In the genomic region with DNA sequence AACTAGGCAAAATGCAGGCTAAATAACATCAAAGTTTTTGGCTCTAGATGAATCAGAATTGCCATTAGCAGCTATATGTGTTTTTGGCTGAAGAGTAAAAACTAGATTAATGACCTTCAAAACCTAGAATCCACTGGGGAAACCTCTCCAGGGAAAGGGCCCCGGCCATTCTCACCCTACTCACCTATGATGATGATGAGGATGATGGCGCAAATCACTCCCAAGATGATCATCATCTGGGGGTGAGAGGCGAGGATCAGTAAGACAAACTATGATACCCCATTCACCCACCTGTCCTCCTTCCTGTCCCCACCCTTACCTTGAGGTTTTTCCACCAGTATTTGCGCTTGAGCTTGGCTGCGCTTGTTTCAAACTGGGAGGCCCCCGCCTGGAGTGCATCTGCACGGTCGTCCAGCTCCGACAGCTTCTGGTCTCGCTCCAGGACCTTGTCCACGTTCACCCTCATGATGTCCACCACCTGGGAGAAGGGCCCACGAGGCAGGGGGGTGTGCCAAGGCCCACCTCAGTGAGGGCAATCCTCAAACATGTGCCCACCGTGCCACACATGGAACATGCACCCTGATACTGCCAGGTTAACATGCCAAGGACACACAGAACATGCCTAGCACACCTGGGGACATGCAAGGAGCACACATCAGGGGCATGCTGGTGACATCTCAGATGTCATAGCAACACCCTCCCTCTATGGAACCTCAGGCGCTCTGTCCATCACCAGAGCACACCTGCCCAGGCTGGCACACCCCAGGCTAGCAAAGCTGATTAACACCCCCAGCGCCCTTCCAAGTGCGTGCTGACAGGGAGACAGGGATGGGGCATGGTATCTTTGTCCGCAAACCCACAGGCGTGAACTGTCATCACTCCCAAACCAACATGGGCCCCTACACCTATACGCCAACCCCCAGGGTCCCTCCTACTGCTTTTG, we compare ENCODE assay signal across 6 cellular contexts. TPM values are rescaled to one million over a fixed set of nuclear protein-coding genes. Genes with fewer than 3 reads are reported as not detected.
A peak's percentile ranks its signal among the peaks of the same experiment; 100 is the strongest.
DNase-seq lines count a peak whose midpoint lies in the region; ATAC-seq lines count a peak whose summit lies in the region.

No MANE protein-coding gene starts in this region.

- peaks cover 16% of the 10 kb centered on the region for H3K79me1 ChIP-seq in mesenchymal stem cell (replicated peaks; ENCODE audit: low read length, poor library complexity, severe bottlenecking)

- H3K27me3 ChIP-seq in CD8-positive, alpha-beta memory T cell (ENCODE audit: insufficient read depth, low read length, poor library complexity, severe bottlenecking) = no peaks in the 10 kb centered on the region
- H3K27me3 ChIP-seq in mesenchymal stem cell (ENCODE audit: control insufficient read depth in 1 of 2, insufficient read depth in 1 of 2, low read length in 2 of 2) = no peaks in the 10 kb centered on the region

- H2BK12ac ChIP-seq in mesenchymal stem cell (ENCODE audit: low read length in 2 of 2) = no peak overlapping the region

- peak overlapping the region; percentile 63 for H3K4me2 ChIP-seq in mesenchymal stem cell (ENCODE audit: low read length, poor library complexity, severe bottlenecking)

- no peak overlapping the region for H4K91ac ChIP-seq in mesenchymal stem cell (ENCODE audit: low read length)

- peak overlapping the region; percentile 85 to 95 (median 91) for H3K4me3 Mint-ChIP-seq in CD8-positive, alpha-beta memory T cell
- peak overlapping the region; percentile 94 for H3K4me3 Mint-ChIP-seq in activated T-helper 17 cell treated with anti-CD3 and anti-CD28 coated beads, Interleukin-2, amount 50 U/mL, for 72 hours

- H3K14ac ChIP-seq in mesenchymal stem cell (ENCODE audit: low read length in 2 of 2) = peak overlapping the region in 1 of 2 experiments; percentile 99

- peak overlapping the region; percentile 96 for H3K4me3 ChIP-seq in CD8-positive, alpha-beta memory T cell (ENCODE audit: low read length)
- H3K4me3 ChIP-seq in mesenchymal stem cell (ENCODE audit: insufficient read depth in 1 of 2, low read depth in 1 of 2, low read length in 2 of 2) = peak overlapping the region; percentile 80 to 95

- no peak overlapping the region for H4K8ac ChIP-seq in mesenchymal stem cell (ENCODE audit: low read length)

- no peaks in the 10 kb centered on the region for H3K9me3 ChIP-seq in CD8-positive, alpha-beta memory T cell (ENCODE audit: low read length)
- H3K9me3 ChIP-seq in mesenchymal stem cell (ENCODE audit: control insufficient read depth, low read length) = no peaks in the 10 kb centered on the region

- no peak overlapping the region for H3K4ac ChIP-seq in mesenchymal stem cell (ENCODE audit: low read depth in 1 of 2, low read length in 2 of 2)

- H2BK15ac ChIP-seq in mesenchymal stem cell (ENCODE audit: low read depth, poor library complexity, severe bottlenecking) = no peak overlapping the region

- H3K9me3 Mint-ChIP-seq in CD8-positive, alpha-beta memory T cell = no peaks in the 10 kb centered on the region
- no peaks in the 10 kb centered on the region for H3K9me3 Mint-ChIP-seq in activated T-helper 17 cell treated with anti-CD3 and anti-CD28 coated beads, Interleukin-2, amount 50 U/mL, for 72 hours

- 85% methylated on average over 17 of the region's 19 CpGs for WGBS in mesenchymal stem cell

- DNase-seq in CD8-positive, alpha-beta memory T cell = peak in 2 of 5 donors; percentile 37 to 46
- DNase-seq in mesenchymal stem cell (no peak), iPS-NIHi11 (ENCODE audit: low spot score) (no peak), NCI-H1048 (lab: John Stamatoyannopoulos, UW) (no peak)

- no peak overlapping the region for H2AFZ ChIP-seq in mesenchymal stem cell (ENCODE audit: low read depth, low read length)

- H2AK5ac ChIP-seq in mesenchymal stem cell (ENCODE audit: low read length, severe bottlenecking) = no peak overlapping the region

- no peak for ATAC-seq in activated T-helper 17 cell treated with anti-CD3 and anti-CD28 coated beads, Interleukin-2, amount 50 U/mL, for 72 hours (replicated peaks)
- no peak for ATAC-seq in HG03280 (IDR thresholded peaks at IDR 0.05; ENCODE audit: unreplicated experiment)

- peaks cover 5 to 42% (median 13%) of the 10 kb centered on the region in 3 donors for H3K36me3 Mint-ChIP-seq in CD8-positive, alpha-beta memory T cell
- H3K36me3 Mint-ChIP-seq in activated T-helper 17 cell treated with anti-CD3 and anti-CD28 coated beads, Interleukin-2, amount 50 U/mL, for 72 hours (ENCODE audit: low read depth) = peaks cover 51% of the 10 kb centered on the region

- H3K18ac ChIP-seq in mesenchymal stem cell (ENCODE audit: low read depth in 1 of 2, low read length in 2 of 2) = no peak overlapping the region

- peaks cover 30% of the 10 kb centered on the region for H3K36me3 ChIP-seq in CD8-positive, alpha-beta memory T cell (ENCODE audit: insufficient read depth, low read length)
- peaks cover 20 to 24% of the 10 kb centered on the region in 2 experiments for H3K36me3 ChIP-seq in mesenchymal stem cell (ENCODE audit: control insufficient read depth in 1 of 2, insufficient read depth in 2 of 2, low read depth in 1 of 2, low read length in 2 of 2)

- CTCF ChIA-PET in CD8-positive, alpha-beta memory T cell (lab: Charles Lee) = interaction anchor here (0.9 to 3.9 kb wide), 8 partner anchors 11 to 61 kb away, joined by 3 to 19 read pairs (median 3); no protein-coding TSS in a partner anchor

- H3K9ac ChIP-seq in mesenchymal stem cell (ENCODE audit: low read length) = peak overlapping the region; percentile 99

- peak overlapping the region; percentile 98 for H3K27ac ChIP-seq in CD8-positive, alpha-beta memory T cell (ENCODE audit: low read depth, low read length)
- no peak overlapping the region for H3K27ac ChIP-seq in mesenchymal stem cell (ENCODE audit: low read length, poor library complexity, severe bottlenecking)

- POLR2A ChIA-PET in CD8-positive, alpha-beta memory T cell (lab: Charles Lee) = interaction anchor here (0.6 to 3.2 kb wide), 5 partner anchors 10 to 43 kb away, joined by 3 to 46 read pairs (median 9); partner anchors contain the start of gene PER1

- H2BK5ac ChIP-seq in mesenchymal stem cell (ENCODE audit: low read depth, low read length, poor library complexity, severe bottlenecking) = no peak overlapping the region

- H3K27me3 Mint-ChIP-seq in CD8-positive, alpha-beta memory T cell = peaks cover 0 to 3% of the 10 kb centered on the region in 2 donors
- H3K27me3 Mint-ChIP-seq in activated T-helper 17 cell treated with anti-CD3 and anti-CD28 coated beads, Interleukin-2, amount 50 U/mL, for 72 hours = no peaks in the 10 kb centered on the region

- H3K4me1 Mint-ChIP-seq in CD8-positive, alpha-beta memory T cell = peaks cover 54 to 64% (median 56%) of the 10 kb centered on the region in 3 donors
- H3K4me1 Mint-ChIP-seq in activated T-helper 17 cell treated with anti-CD3 and anti-CD28 coated beads, Interleukin-2, amount 50 U/mL, for 72 hours = peaks cover 31% of the 10 kb centered on the region

- no peak overlapping the region for H2BK120ac ChIP-seq in mesenchymal stem cell (ENCODE audit: low read depth, low read length)

- H3K4me1 ChIP-seq in CD8-positive, alpha-beta memory T cell (ENCODE audit: insufficient read depth, low read length) = peaks cover 66% of the 10 kb centered on the region
- peaks cover 31% of the 10 kb centered on the region for H3K4me1 ChIP-seq in mesenchymal stem cell (ENCODE audit: control insufficient read depth, insufficient read depth, low read depth, low read length)

- H3K23ac ChIP-seq in mesenchymal stem cell (ENCODE audit: low read length in 2 of 2) = peak overlapping the region in 1 of 2 experiments; percentile 63

- peak overlapping the region; percentile 93 to 98 (median 96) for H3K27ac Mint-ChIP-seq in CD8-positive, alpha-beta memory T cell
- peak overlapping the region; percentile 79 for H3K27ac Mint-ChIP-seq in activated T-helper 17 cell treated with anti-CD3 and anti-CD28 coated beads, Interleukin-2, amount 50 U/mL, for 72 hours

RNA-seq across cellular contexts. Expression of gene VAMP2, which starts 1.2 kb away (rescaled TPM):
- 10 to 100 TPM; 38.3 to 41.0 TPM for total RNA-seq in CD8-positive, alpha-beta memory T cell
- 98.3 TPM for polyA plus RNA-seq in CD8-positive, alpha-beta memory T cell
- total RNA-seq in activated T-helper 17 cell treated with anti-CD3 and anti-CD28 coated beads, Interleukin-2, amount 50 U/mL, for 72 hours = 10 to 100 TPM; 41.7 to 66.2 TPM
- polyA plus RNA-seq in mesenchymal stem cell (2013, experiment 1 of 2) = 48.0 TPM
- 47.4 TPM for polyA plus RNA-seq in mesenchymal stem cell (2013, experiment 2 of 2)

RNA-seq across cellular contexts. Expression of gene PER1, which starts 9.4 kb away (rescaled TPM):
- 10 to 100 TPM; 26.5 to 35.8 TPM for total RNA-seq in CD8-positive, alpha-beta memory T cell
- polyA plus RNA-seq in CD8-positive, alpha-beta memory T cell = 12.1 TPM
- total RNA-seq in activated T-helper 17 cell treated with anti-CD3 and anti-CD28 coated beads, Interleukin-2, amount 50 U/mL, for 72 hours = 100 to 1,000 TPM in 1 of 2 donors, 10 to 100 TPM in 1; 52.0 to 269 TPM
- polyA plus RNA-seq in mesenchymal stem cell (2013, experiment 1 of 2) = 34.9 TPM
- 25.8 TPM for polyA plus RNA-seq in mesenchymal stem cell (2013, experiment 2 of 2)

RNA-seq across cellular contexts. Expression of gene TMEM107, which starts 14.6 kb away (rescaled TPM):
- 10 to 100 TPM; 21.3 to 22.4 TPM for total RNA-seq in CD8-positive, alpha-beta memory T cell
- 50.7 TPM for polyA plus RNA-seq in CD8-positive, alpha-beta memory T cell
- 10 to 100 TPM; 43.3 to 45.3 TPM for total RNA-seq in activated T-helper 17 cell treated with anti-CD3 and anti-CD28 coated beads, Interleukin-2, amount 50 U/mL, for 72 hours
- 9.0 TPM for polyA plus RNA-seq in mesenchymal stem cell (2013, experiment 1 of 2)
- polyA plus RNA-seq in mesenchymal stem cell (2013, experiment 2 of 2) = 9.7 TPM

RNA-seq across cellular contexts. Expression of gene BORCS6, which starts 28.4 kb away (rescaled TPM):
- 1 to 10 TPM; 8.1 to 8.8 TPM for total RNA-seq in CD8-positive, alpha-beta memory T cell
- 30.0 TPM for polyA plus RNA-seq in CD8-positive, alpha-beta memory T cell
- 1 to 10 TPM; 4.7 to 7.0 TPM for total RNA-seq in activated T-helper 17 cell treated with anti-CD3 and anti-CD28 coated beads, Interleukin-2, amount 50 U/mL, for 72 hours
- 5.7 TPM for polyA plus RNA-seq in mesenchymal stem cell (2013, experiment 1 of 2)
- polyA plus RNA-seq in mesenchymal stem cell (2013, experiment 2 of 2) = 5.5 TPM

RNA-seq across cellular contexts. Expression of gene HES7, which starts 37.7 kb away (rescaled TPM):
- 1 to 10 TPM; 1.6 to 1.8 TPM for total RNA-seq in CD8-positive, alpha-beta memory T cell
- polyA plus RNA-seq in CD8-positive, alpha-beta memory T cell = not detected
- total RNA-seq in activated T-helper 17 cell treated with anti-CD3 and anti-CD28 coated beads, Interleukin-2, amount 50 U/mL, for 72 hours = 10 to 100 TPM in 1 of 2 donors, 1 to 10 TPM in 1; 2.9 to 10.0 TPM
- 1.5 TPM for polyA plus RNA-seq in mesenchymal stem cell (2013, experiment 1 of 2)
- 1.4 TPM for polyA plus RNA-seq in mesenchymal stem cell (2013, experiment 2 of 2)
